In the genomic region with DNA sequence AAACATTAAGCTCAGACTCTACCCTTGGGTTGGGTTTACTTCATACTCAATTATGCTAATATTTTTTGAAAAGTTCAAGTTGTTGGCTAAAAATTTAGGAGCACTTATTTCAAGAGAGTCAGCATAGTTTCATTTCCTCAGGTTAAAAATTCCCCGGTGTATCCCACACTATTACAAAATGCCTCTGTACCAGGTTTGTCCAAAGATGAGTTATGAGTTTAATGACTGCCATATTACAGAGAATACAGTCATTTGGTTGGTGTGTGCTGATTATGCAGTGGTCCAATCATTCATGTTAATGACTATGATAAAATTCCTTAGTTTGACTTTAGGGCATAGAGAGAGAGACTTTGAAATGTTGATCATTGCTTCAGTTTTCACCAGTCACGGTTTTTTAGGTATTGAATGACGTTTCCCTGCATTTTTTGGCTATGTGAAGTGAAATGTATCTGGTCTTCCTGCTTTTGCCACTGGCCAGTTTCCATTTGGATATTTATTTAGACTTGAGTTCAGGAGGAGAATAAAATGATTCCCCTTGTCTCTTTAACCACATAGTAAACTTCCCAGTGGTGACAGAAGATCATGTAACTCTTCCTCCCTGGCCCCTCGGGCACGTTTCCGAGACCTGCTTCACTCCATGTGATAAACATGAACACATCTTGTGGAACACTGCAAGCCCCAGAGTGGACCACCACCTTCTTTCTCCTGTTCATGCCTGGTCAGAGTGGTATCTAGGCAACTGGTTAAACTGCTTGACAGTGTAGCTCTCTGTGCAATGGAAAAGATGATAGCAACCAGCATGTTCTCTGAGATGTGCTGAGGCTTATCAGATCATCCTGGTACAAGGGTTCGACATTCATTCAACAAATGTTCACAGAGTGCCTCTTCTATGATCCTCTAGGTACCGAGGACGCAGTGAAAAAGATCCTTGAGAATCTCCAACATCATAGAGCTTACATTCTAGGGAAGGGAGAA, we compare ENCODE assay signal across 1 cellular context.
A peak's percentile ranks its signal among the peaks of the same experiment; 100 is the strongest.
TF ChIP-seq lines count a peak whose summit lies in the region.

No MANE protein-coding gene starts in this region.

TF ChIP-seq in GM12878, 131 proteins besides CTCF, POLR2A, EP300 and RAD21 (continued from another document and continues in another):
- TF ChIP-seq, protein P1, sequence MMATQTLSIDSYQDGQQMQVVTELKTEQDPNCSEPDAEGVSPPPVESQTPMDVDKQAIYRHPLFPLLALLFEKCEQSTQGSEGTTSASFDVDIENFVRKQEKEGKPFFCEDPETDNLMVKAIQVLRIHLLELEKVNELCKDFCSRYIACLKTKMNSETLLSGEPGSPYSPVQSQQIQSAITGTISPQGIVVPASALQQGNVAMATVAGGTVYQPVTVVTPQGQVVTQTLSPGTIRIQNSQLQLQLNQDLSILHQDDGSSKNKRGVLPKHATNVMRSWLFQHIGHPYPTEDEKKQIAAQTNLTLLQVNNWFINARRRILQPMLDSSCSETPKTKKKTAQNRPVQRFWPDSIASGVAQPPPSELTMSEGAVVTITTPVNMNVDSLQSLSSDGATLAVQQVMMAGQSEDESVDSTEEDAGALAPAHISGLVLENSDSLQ (IDR thresholded peaks at IDR 0.05): no peak
- TF ChIP-seq MYC (IDR thresholded peaks at IDR 0.05; ENCODE audit: insufficient read depth, insufficient read length, insufficient replicate concordance, low read length, severe bottlenecking): no peak
- no peak for TF ChIP-seq MYB (IDR thresholded peaks at IDR 0.05; ENCODE audit: borderline replicate concordance, low read depth, low read length)
- TF ChIP-seq IKZF1 (conservative IDR thresholded peaks at IDR 0.05): peak; percentile 53
- TF ChIP-seq SIN3A (IDR thresholded peaks at IDR 0.05; ENCODE audit: low read depth, low read length): no peak
- no peak for TF ChIP-seq SREBF2 (IDR thresholded peaks at IDR 0.05; ENCODE audit: low read length)
- TF ChIP-seq, protein P2, sequence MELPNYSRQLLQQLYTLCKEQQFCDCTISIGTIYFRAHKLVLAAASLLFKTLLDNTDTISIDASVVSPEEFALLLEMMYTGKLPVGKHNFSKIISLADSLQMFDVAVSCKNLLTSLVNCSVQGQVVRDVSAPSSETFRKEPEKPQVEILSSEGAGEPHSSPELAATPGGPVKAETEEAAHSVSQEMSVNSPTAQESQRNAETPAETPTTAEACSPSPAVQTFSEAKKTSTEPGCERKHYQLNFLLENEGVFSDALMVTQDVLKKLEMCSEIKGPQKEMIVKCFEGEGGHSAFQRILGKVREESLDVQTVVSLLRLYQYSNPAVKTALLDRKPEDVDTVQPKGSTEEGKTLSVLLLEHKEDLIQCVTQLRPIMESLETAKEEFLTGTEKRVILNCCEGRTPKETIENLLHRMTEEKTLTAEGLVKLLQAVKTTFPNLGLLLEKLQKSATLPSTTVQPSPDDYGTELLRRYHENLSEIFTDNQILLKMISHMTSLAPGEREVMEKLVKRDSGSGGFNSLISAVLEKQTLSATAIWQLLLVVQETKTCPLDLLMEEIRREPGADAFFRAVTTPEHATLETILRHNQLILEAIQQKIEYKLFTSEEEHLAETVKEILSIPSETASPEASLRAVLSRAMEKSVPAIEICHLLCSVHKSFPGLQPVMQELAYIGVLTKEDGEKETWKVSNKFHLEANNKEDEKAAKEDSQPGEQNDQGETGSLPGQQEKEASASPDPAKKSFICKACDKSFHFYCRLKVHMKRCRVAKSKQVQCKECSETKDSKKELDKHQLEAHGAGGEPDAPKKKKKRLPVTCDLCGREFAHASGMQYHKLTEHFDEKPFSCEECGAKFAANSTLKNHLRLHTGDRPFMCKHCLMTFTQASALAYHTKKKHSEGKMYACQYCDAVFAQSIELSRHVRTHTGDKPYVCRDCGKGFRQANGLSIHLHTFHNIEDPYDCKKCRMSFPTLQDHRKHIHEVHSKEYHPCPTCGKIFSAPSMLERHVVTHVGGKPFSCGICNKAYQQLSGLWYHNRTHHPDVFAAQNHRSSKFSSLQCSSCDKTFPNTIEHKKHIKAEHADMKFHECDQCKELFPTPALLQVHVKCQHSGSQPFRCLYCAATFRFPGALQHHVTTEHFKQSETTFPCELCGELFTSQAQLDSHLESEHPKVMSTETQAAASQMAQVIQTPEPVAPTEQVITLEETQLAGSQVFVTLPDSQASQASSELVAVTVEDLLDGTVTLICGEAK (IDR thresholded peaks at IDR 0.05; ENCODE audit: borderline replicate concordance): no peak
- 0 out of 2 replicates have a peak, but pooled peaks have one; percentile 17 for TF ChIP-seq ZNF217 (IDR thresholded peaks at IDR 0.05)
- TF ChIP-seq ZBTB11 (CRISPR knock-in tag; IDR thresholded peaks at IDR 0.05): no peak
- no peak for TF ChIP-seq JUND (IDR thresholded peaks at IDR 0.05; ENCODE audit: low read depth, low read length)
- peak; percentile 12; the same call in 1 of the 2 replicates for TF ChIP-seq CREB1 (IDR thresholded peaks at IDR 0.05; ENCODE audit: low read depth)
- TF ChIP-seq E2F8 (IDR thresholded peaks at IDR 0.05; ENCODE audit: low read depth, partially characterized antibody): no peak
- no peak for TF ChIP-seq ASH2L (IDR thresholded peaks at IDR 0.05; ENCODE audit: borderline replicate concordance, low read depth)
- no peak for TF ChIP-seq ESRRA (IDR thresholded peaks at IDR 0.05; ENCODE audit: low read length)
- no peak for TF ChIP-seq ELK1 (IDR thresholded peaks at IDR 0.05; ENCODE audit: low read depth, low read length)
- no peak for TF ChIP-seq SRF (IDR thresholded peaks at IDR 0.05; ENCODE audit: low read depth in 2 of 2, low read length in 2 of 2)
- no peak for TF ChIP-seq SUPT20H (IDR thresholded peaks at IDR 0.05; ENCODE audit: borderline replicate concordance, control insufficient read depth, low read depth, low read length)
- TF ChIP-seq RB1 (IDR thresholded peaks at IDR 0.05; ENCODE audit: borderline replicate concordance): no peak
- TF ChIP-seq CEBPB (IDR thresholded peaks at IDR 0.05; ENCODE audit: borderline replicate concordance in 1 of 2, low read depth in 2 of 2, low read length in 2 of 2): no peak
- TF ChIP-seq, protein P3, sequence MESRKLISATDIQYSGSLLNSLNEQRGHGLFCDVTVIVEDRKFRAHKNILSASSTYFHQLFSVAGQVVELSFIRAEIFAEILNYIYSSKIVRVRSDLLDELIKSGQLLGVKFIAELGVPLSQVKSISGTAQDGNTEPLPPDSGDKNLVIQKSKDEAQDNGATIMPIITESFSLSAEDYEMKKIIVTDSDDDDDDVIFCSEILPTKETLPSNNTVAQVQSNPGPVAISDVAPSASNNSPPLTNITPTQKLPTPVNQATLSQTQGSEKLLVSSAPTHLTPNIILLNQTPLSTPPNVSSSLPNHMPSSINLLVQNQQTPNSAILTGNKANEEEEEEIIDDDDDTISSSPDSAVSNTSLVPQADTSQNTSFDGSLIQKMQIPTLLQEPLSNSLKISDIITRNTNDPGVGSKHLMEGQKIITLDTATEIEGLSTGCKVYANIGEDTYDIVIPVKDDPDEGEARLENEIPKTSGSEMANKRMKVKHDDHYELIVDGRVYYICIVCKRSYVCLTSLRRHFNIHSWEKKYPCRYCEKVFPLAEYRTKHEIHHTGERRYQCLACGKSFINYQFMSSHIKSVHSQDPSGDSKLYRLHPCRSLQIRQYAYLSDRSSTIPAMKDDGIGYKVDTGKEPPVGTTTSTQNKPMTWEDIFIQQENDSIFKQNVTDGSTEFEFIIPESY (IDR thresholded peaks at IDR 0.05): 0 out of 2 replicates have a peak, but pooled peaks have one; percentile 7
- no peak for TF ChIP-seq TCF12 (IDR thresholded peaks at IDR 0.05; ENCODE audit: low read depth, low read length)
- TF ChIP-seq MAX (IDR thresholded peaks at IDR 0.05; ENCODE audit: low read depth, low read length): no peak
- no peak for TF ChIP-seq RCOR1 (conservative IDR thresholded peaks at IDR 0.05; ENCODE audit: low read depth, low read length)
- TF ChIP-seq ZNF207 (IDR thresholded peaks at IDR 0.05; ENCODE audit: borderline replicate concordance): no peak
- no peak for TF ChIP-seq SMARCA5 (IDR thresholded peaks at IDR 0.05)
- no peak for TF ChIP-seq NR2C1 (IDR thresholded peaks at IDR 0.05)
- TF ChIP-seq EGR1 (IDR thresholded peaks at IDR 0.05; ENCODE audit: borderline replicate concordance in 1 of 2, low read depth in 2 of 2, low read length in 2 of 2): no peak
- no peak for TF ChIP-seq KLF5 (IDR thresholded peaks at IDR 0.05; ENCODE audit: partially characterized antibody)
- no peak for TF ChIP-seq MTA3 (IDR thresholded peaks at IDR 0.05; ENCODE audit: borderline replicate concordance, low read length)
- no peak for TF ChIP-seq CBX3 (IDR thresholded peaks at IDR 0.05; ENCODE audit: borderline replicate concordance, low read depth)
- TF ChIP-seq ZBTB4 (CRISPR knock-in tag; IDR thresholded peaks at IDR 0.05): no peak
- TF ChIP-seq JUNB (IDR thresholded peaks at IDR 0.05): no peak; the same call in 1 of the 2 replicates
- TF ChIP-seq POLR2AphosphoS5 (IDR thresholded peaks at IDR 0.05; ENCODE audit: low read length): no peak
- peak; percentile 59 for TF ChIP-seq DPF2 (IDR thresholded peaks at IDR 0.05)
- no peak for TF ChIP-seq MEF2B (IDR thresholded peaks at IDR 0.05; ENCODE audit: partially characterized antibody, poor library complexity, severe bottlenecking)
